ENCODE assay signal across 8 cellular contexts in the genomic region with DNA sequence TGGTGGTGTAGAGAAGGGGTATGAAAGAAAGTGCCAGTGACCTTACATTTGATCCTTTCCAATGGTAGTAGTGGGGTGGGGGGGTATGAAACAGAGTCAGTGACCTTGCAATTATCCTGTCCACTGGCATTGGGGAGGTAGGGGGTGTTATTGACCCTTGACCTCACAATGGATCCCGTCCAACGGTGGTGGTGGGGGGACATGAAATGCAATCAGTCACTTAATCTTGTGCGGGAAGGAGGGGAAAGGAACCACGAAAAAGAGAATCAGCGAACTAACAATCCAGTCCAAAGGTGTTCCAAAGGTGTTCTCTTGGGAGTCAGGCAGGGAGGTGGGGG. TPM values are rescaled to one million over a fixed set of nuclear protein-coding genes. Genes with fewer than 3 reads are reported as not detected.
DNase-seq lines count a peak whose midpoint lies in the region; ATAC-seq and TF ChIP-seq lines count a peak whose summit lies in the region.

No MANE protein-coding gene starts in this region.

- ATAC-seq in heart left ventricle (peak in 1 of 4 donors; percentile 13), left ventricle myocardium superior (no peak)

- H3K4me3 ChIP-seq in heart left ventricle, result peak overlapping the region; percentile 55 to 96 (median 74)
- peak overlapping the region; percentile 62 for H3K4me3 ChIP-seq in brain microvascular endothelial cell (ENCODE audit: low read depth, low read length)
- H3K4me3 ChIP-seq in urinary bladder (ENCODE audit: low read depth, low read length), result peak overlapping the region; percentile 68

- no peaks in the 10 kb centered on the region for H3K27me3 ChIP-seq in heart left ventricle
- H3K27me3 ChIP-seq in brain microvascular endothelial cell (replicated peaks), result no peaks in the 10 kb centered on the region

- H3K4me1 Mint-ChIP-seq in mesothelial cell of epicardium, result peaks cover 41% of the 10 kb centered on the region

- H3K4me1 ChIP-seq in heart left ventricle, result peaks cover 0 to 20% (median 5%) of the 10 kb centered on the region in 12 donors
- no peaks in the 10 kb centered on the region for H3K4me1 ChIP-seq in urinary bladder (ENCODE audit: insufficient read depth)

- no peak for TF ChIP-seq CTCF in heart left ventricle (IDR thresholded peaks at IDR 0.05)
- no peak for TF ChIP-seq CTCF in brain microvascular endothelial cell (IDR thresholded peaks at IDR 0.05; ENCODE audit: low read depth, low read length, missing control alignments)
- TF ChIP-seq CTCF in mesothelial cell of epicardium (IDR thresholded peaks at IDR 0.05; ENCODE audit: unreplicated experiment), result no peak

- H3K27ac Mint-ChIP-seq in mesothelial cell of epicardium, result peak overlapping the region; percentile 73

- H3K36me3 ChIP-seq in heart left ventricle (no peaks in the 10 kb centered on the region), brain microvascular endothelial cell (replicated peaks) (no peaks in the 10 kb centered on the region), urinary bladder (ENCODE audit: insufficient read depth) (no peaks in the 10 kb centered on the region)

- no peak for DNase-seq in heart left ventricle
- no peak for DNase-seq in left ventricle myocardium superior
- DNase-seq in brain microvascular endothelial cell, result no peak
- DNase-seq in mesothelial cell of epicardium (ENCODE audit: low spot score in 2 of 2, unreplicated experiment in 2 of 2), result no peak
- DNase-seq in NCI-H226, result no peak
- DNase-seq in effector CD8-positive, alpha-beta T cell (lab: John Stamatoyannopoulos, UW), result no peak
- no peak for DNase-seq in activated gamma-delta T cell treated with Interleukin-2 at 50 U/mL for 16 hours

- intact Hi-C loops in heart left ventricle (cut with DNase I) (no loop called here), left ventricle myocardium superior (cut with micrococcal nuclease) (no loop called here)

- no peaks in the 10 kb centered on the region for H3K9me3 Mint-ChIP-seq in mesothelial cell of epicardium

- no peaks in the 10 kb centered on the region for H3K36me3 Mint-ChIP-seq in mesothelial cell of epicardium

- 4 to 39% (median 24%) methylated on average over 5 of the region's 5 CpGs for WGBS in heart left ventricle, 4 donors
- 5% methylated on average over 5 of the region's 5 CpGs for WGBS in urinary bladder

- H3K9me3 ChIP-seq in heart left ventricle, result no peaks in the 10 kb centered on the region

- TF ChIP-seq POLR2A in heart left ventricle (IDR thresholded peaks at IDR 0.05), result no peak

- in situ Hi-C loops in brain microvascular endothelial cell (cut with HindIII; ENCODE audit: low pct_ligation_motif_present, low sequenced_read_pairs), result no loop called here

- peak overlapping the region in 11 of 12 donors; percentile 62 to 81 (median 70) for H3K27ac ChIP-seq in heart left ventricle
- no peak overlapping the region for H3K27ac ChIP-seq in brain microvascular endothelial cell
- no peak overlapping the region for H3K27ac ChIP-seq in urinary bladder (ENCODE audit: low read depth)

- H3K4me3 Mint-ChIP-seq in mesothelial cell of epicardium, result peak overlapping the region; percentile 82

- H3K27me3 Mint-ChIP-seq in mesothelial cell of epicardium (ENCODE audit: low read depth), result peaks cover 2% of the 10 kb centered on the region

RNA-seq across cellular contexts. Expression of a gene that starts 0.6 kb away (rescaled TPM):
- total RNA-seq in heart left ventricle (10 to 100 TPM in 7 of 9 donors, 1 to 10 TPM in 2; 7.8 to 20.3 (median 15.2) TPM), left ventricle myocardium superior (7.9 TPM), mesothelial cell of epicardium (23.4 to 26.0 TPM (median 25.5 TPM) in 3 replicates), urinary bladder (21.5 TPM)
- polyA plus RNA-seq in heart left ventricle (1 to 10 TPM; 2.4 to 4.8 TPM), urinary bladder (8.4 TPM)

Comparison
In these comparisons a context has a peak if more than half of its experiments do, and no peak if none do; other contexts are left out.
1. H3K27ac ChIP-seq: peak in heart left ventricle (11 of 12); none in brain microvascular endothelial cell (single experiment) and urinary bladder (single experiment).
2. Peak in every context shown above with its lines, with median percentiles within 50 percentile points of each other: H3K4me3 ChIP-seq.